ENCODE assay signal across 8 cellular contexts in genomic region chr11:62621027-62621566, GRCh38. TPM values are rescaled to one million over a fixed set of nuclear protein-coding genes. Genes with fewer than 3 reads are reported as not detected.
A peak's percentile ranks its signal among the peaks of the same experiment; 100 is the strongest.
DNase-seq lines count a peak whose midpoint lies in the region; ATAC-seq and TF ChIP-seq lines count a peak whose summit lies in the region.

No MANE protein-coding gene starts in this region.

- intact Hi-C loops in activated CD4-positive, alpha-beta memory T cell treated with anti-CD3 and anti-CD28 coated beads for 36 hours (cut with micrococcal nuclease), result no loop called here
- intact Hi-C loops in right cardiac atrium (cut with DNase I) (no loop called here), head of caudate nucleus (cut with DNase I) (no loop called here)

- no peaks in the 10 kb centered on the region for H3K9me3 Mint-ChIP-seq in H9
- H3K9me3 Mint-ChIP-seq in activated CD4-positive, alpha-beta memory T cell treated with anti-CD3 and anti-CD28 coated beads for 36 hours, result no peaks in the 10 kb centered on the region

- POLR2A ChIA-PET in activated CD4-positive, alpha-beta memory T cell treated with anti-CD3 and anti-CD28 coated beads for 36 hours (lab: Charles Lee), result interaction anchor here (0.6 to 3.8 kb wide), 15 partner anchors 8 to 220 kb away, joined by 3 to 30 read pairs (median 4); partner anchors contain the start of genes C11orf98, CSKMT, EEF1G and EML3

- peak overlapping the region; percentile 93 for H3K23ac ChIP-seq in H9 (ENCODE audit: insufficient read length, low read depth, low read length)

- CTCF ChIA-PET in activated CD4-positive, alpha-beta memory T cell treated with anti-CD3 and anti-CD28 coated beads for 36 hours (lab: Charles Lee), result interaction anchor here (0.9 to 3.0 kb wide), 9 partner anchors 9 to 165 kb away, joined by 3 to 31 read pairs (median 6); partner anchors contain the start of genes C11orf98, CSKMT, EEF1G and EML3

- peak overlapping the region; percentile 95 to 98 (median 96) for H3K27ac Mint-ChIP-seq in H9
- peak overlapping the region; percentile 96 for H3K27ac Mint-ChIP-seq in activated CD4-positive, alpha-beta memory T cell treated with anti-CD3 and anti-CD28 coated beads for 36 hours

- peaks cover 13 to 39% (median 38%) of the 10 kb centered on the region in 3 experiments; a peak in 6 of 7 replicates for H3K36me3 Mint-ChIP-seq in H9 (ENCODE audit: insufficient read depth in 1 of 3, low read depth in 3 of 3)
- H3K36me3 Mint-ChIP-seq in activated CD4-positive, alpha-beta memory T cell treated with anti-CD3 and anti-CD28 coated beads for 36 hours, result peaks cover 22% of the 10 kb centered on the region

- no peaks in the 10 kb centered on the region for H3K79me1 ChIP-seq in H9 (ENCODE audit: insufficient read depth, low read depth, low read length, poor library complexity, severe bottlenecking)

- no peak overlapping the region for H2BK12ac ChIP-seq in H9 (ENCODE audit: insufficient read length, low read depth, low read length)

- H3T11ph ChIP-seq in H9 (ENCODE audit: low read length), result no peak overlapping the region

- peak overlapping the region; percentile 85 for H3K9ac ChIP-seq in H9 (ENCODE audit: extremely low read depth, insufficient read length, low read length)

- no peak overlapping the region for H2BK5ac ChIP-seq in H9 (ENCODE audit: insufficient read length, low read length)

- no peak overlapping the region for H2BK15ac ChIP-seq in H9 (ENCODE audit: low read depth, low read length)

- no peaks in the 10 kb centered on the region for H3K9me3 ChIP-seq in H9 (ENCODE audit: control insufficient read depth, low read depth, low read length)
- H3K9me3 ChIP-seq in right cardiac atrium (ENCODE audit: control insufficient read depth, low read length), result no peaks in the 10 kb centered on the region

- peaks cover 8% of the 10 kb centered on the region for H3K23me2 ChIP-seq in H9 (ENCODE audit: insufficient read length, low read depth, low read length, poor library complexity, severe bottlenecking)

- H3K14ac ChIP-seq in H9 (ENCODE audit: insufficient read depth, low read length), result peak overlapping the region; percentile 83

- H3K27ac ChIP-seq in H9 (ENCODE audit: insufficient read length, low read depth, low read length) (no peak overlapping the region), right cardiac atrium (ENCODE audit: low read length) (peak overlapping the region; percentile 87), skin epidermis (peak overlapping the region; percentile 23 to 98 (median 91))

- H3K4me2 ChIP-seq in H9 (ENCODE audit: insufficient read depth, insufficient read length, low read length), result peak overlapping the region; percentile 98

- no peaks in the 10 kb centered on the region; the same call in 1 of the 2 replicates for H3K79me2 ChIP-seq in H9 (ENCODE audit: insufficient read depth, low read length)

- H3K4me3 ChIP-seq in right cardiac atrium (ENCODE audit: low read length), result peak overlapping the region; percentile 67
- peak overlapping the region; percentile 49 to 88 (median 75) for H3K4me3 ChIP-seq in skin epidermis

- no peak overlapping the region for H2BK120ac ChIP-seq in H9 (ENCODE audit: low read depth, low read length, poor library complexity, severe bottlenecking)

- peak overlapping the region; percentile 87 for H3K18ac ChIP-seq in H9 (ENCODE audit: insufficient read length, low read depth, low read length)

- no peak overlapping the region for H2BK20ac ChIP-seq in H9 (ENCODE audit: low read depth, low read length, poor library complexity, severe bottlenecking)

- H3K4ac ChIP-seq in H9 (ENCODE audit: low read depth, low read length), result no peak overlapping the region

- DNase-seq in H9 (no peak), right cardiac atrium (no peak), cerebellar nuclear complex (lab: John Stamatoyannopoulos, UW) (no peak), GM10266 (ENCODE audit: extremely low spot score) (no peak), head of caudate nucleus (no peak)
- no peak for DNase-seq in activated CD4-positive, alpha-beta memory T cell treated with anti-CD3 and anti-CD28 coated beads for 36 hours

- no peak overlapping the region for H2AFZ ChIP-seq in H9 (ENCODE audit: low read length)

- no peak for TF ChIP-seq CTCF in H9 (conservative IDR thresholded peaks at IDR 0.05)
- TF ChIP-seq CTCF in GM10266 (IDR thresholded peaks at IDR 0.05; ENCODE audit: control insufficient read depth, insufficient read depth, low read depth, missing control alignments), result no peak

- no peak overlapping the region for H2AK5ac ChIP-seq in H9 (ENCODE audit: insufficient read length, low read length)

- H3K27me3 ChIP-seq in H9 (ENCODE audit: insufficient read depth, low read length) (no peaks in the 10 kb centered on the region), right cardiac atrium (ENCODE audit: control insufficient read depth, insufficient read depth) (no peaks in the 10 kb centered on the region)

- H4K8ac ChIP-seq in H9 (replicated peaks; ENCODE audit: insufficient read length, low read depth, low read length), result no peak overlapping the region

- H3K4me1 Mint-ChIP-seq in H9, result peaks cover 17 to 19% of the 10 kb centered on the region in 2 experiments
- peaks cover 25% of the 10 kb centered on the region for H3K4me1 Mint-ChIP-seq in activated CD4-positive, alpha-beta memory T cell treated with anti-CD3 and anti-CD28 coated beads for 36 hours (ENCODE audit: low read depth)

- no CpG with 5 or more reads among the region's 8 CpGs for WGBS in H9 (ENCODE audit: extremely low coverage, insufficient read length, low lambda C conversion rate)
- 30% methylated on average over 8 of the region's 8 CpGs for WGBS in right cardiac atrium

- no peaks in the 10 kb centered on the region for H4K20me1 ChIP-seq in H9 (ENCODE audit: control insufficient read depth, insufficient read depth, insufficient read length)

- ATAC-seq in right cardiac atrium, result no peak
- no peak for ATAC-seq in HG03135 (IDR thresholded peaks at IDR 0.05; ENCODE audit: unreplicated experiment)

- H3K56ac ChIP-seq in H9 (ENCODE audit: insufficient read length, low read depth, low read length), result no peak overlapping the region

- no peak overlapping the region for H4K5ac ChIP-seq in H9 (ENCODE audit: insufficient read length, low read depth, low read length)

- H3K4me1 ChIP-seq in H9 (ENCODE audit: insufficient read depth, low read length), result peaks cover 2% of the 10 kb centered on the region; the same call in 1 of the 2 replicates
- peaks cover 3% of the 10 kb centered on the region for H3K4me1 ChIP-seq in right cardiac atrium (ENCODE audit: control insufficient read depth, insufficient read depth, low read length)

- no peak overlapping the region for H4K91ac ChIP-seq in H9 (ENCODE audit: insufficient read length, low read depth, low read length)

- H3K4me3 Mint-ChIP-seq in H9, result peak overlapping the region; percentile 95 to 98
- peak overlapping the region; percentile 97 for H3K4me3 Mint-ChIP-seq in activated CD4-positive, alpha-beta memory T cell treated with anti-CD3 and anti-CD28 coated beads for 36 hours

- H3K27me3 Mint-ChIP-seq in H9 (ENCODE audit: low read depth), result no peaks in the 10 kb centered on the region
- H3K27me3 Mint-ChIP-seq in activated CD4-positive, alpha-beta memory T cell treated with anti-CD3 and anti-CD28 coated beads for 36 hours, result no peaks in the 10 kb centered on the region

RNA-seq across cellular contexts. Expression of gene B3GAT3, which starts 0.7 kb away (rescaled TPM):
- total RNA-seq in H9 (2021) (30.6 and 30.8 TPM in 2 replicates), right cardiac atrium (10 to 100 TPM; 10.7 to 23.1 (median 16.7) TPM)
- total RNA-seq in activated CD4-positive, alpha-beta memory T cell treated with anti-CD3 and anti-CD28 coated beads for 36 hours, result 10 to 100 TPM; 67.0 to 70.4 TPM
- polyA plus RNA-seq in right cardiac atrium, result 18.7 TPM

RNA-seq across cellular contexts. Expression of gene ROM1, which starts 8.0 kb away (rescaled TPM):
- total RNA-seq in H9 (2021), result 0.79 and 1.0 TPM in 2 replicates
- total RNA-seq in activated CD4-positive, alpha-beta memory T cell treated with anti-CD3 and anti-CD28 coated beads for 36 hours, result 1 to 10 TPM; 1.1 to 1.5 TPM
- 1 to 10 TPM; 6.1 to 7.9 (median 6.6) TPM for total RNA-seq in right cardiac atrium
- polyA plus RNA-seq in right cardiac atrium, result 7.9 TPM

RNA-seq across cellular contexts. Expression of gene EML3, which starts 8.5 kb away (rescaled TPM):
- total RNA-seq in H9 (2021) (35.3 and 40.6 TPM in 2 replicates), right cardiac atrium (10 to 100 TPM; 23.5 to 33.3 (median 26.7) TPM)
- 100 to 1,000 TPM; 113 to 116 TPM for total RNA-seq in activated CD4-positive, alpha-beta memory T cell treated with anti-CD3 and anti-CD28 coated beads for 36 hours
- 23.9 TPM for polyA plus RNA-seq in right cardiac atrium

RNA-seq across cellular contexts. Expression of gene MTA2, which starts 19.4 kb away (rescaled TPM):
- total RNA-seq in H9 (2021), result 143 and 149 TPM in 2 replicates
- total RNA-seq in activated CD4-positive, alpha-beta memory T cell treated with anti-CD3 and anti-CD28 coated beads for 36 hours, result 100 to 1,000 TPM; 166 to 167 TPM
- total RNA-seq in right cardiac atrium, result 10 to 100 TPM; 34.8 to 47.6 (median 38.3) TPM
- 24.1 TPM for polyA plus RNA-seq in right cardiac atrium

RNA-seq across cellular contexts. Expression of gene GANAB, which starts 25.3 kb away (rescaled TPM):
- total RNA-seq in H9 (2021), result 387 TPM in 2 replicates
- total RNA-seq in activated CD4-positive, alpha-beta memory T cell treated with anti-CD3 and anti-CD28 coated beads for 36 hours, result 100 to 1,000 TPM; 247 to 249 TPM
- total RNA-seq in right cardiac atrium, result 100 to 1,000 TPM; 112 to 137 (median 122) TPM
- polyA plus RNA-seq in right cardiac atrium, result 66.5 TPM
